28 cellular contexts compared by ENCODE assay signal in genomic region chr1:187157115-187157514, GRCh38.
DNase-seq lines count a peak whose midpoint lies in the region; ATAC-seq and TF ChIP-seq lines count a peak whose summit lies in the region.
"Had no signal": no experiment of that assay in that cellular context is flagged by ENCODE, and none has a peak within 500 bp of the region (broad histone marks: within the 10 kb centered on the region; RNA-seq: fewer than 3 reads in every experiment).

No MANE protein-coding gene starts in this region.

- CTCF ChIA-PET in MCF 10A (lab: Yijun Ruan, JAX) = interaction anchor here (0.6 kb wide), 1 partner anchor 90 kb away, joined by 4 read pairs; no protein-coding TSS in a partner anchor
- CTCF ChIA-PET in mammary epithelial cell (lab: Charles Lee; ENCODE audit: low non-redundant PET) = no interaction called here

- DNase-seq in MCF 10A (ENCODE audit: unreplicated experiment) (peak; percentile 8), mammary epithelial cell (no peak), MM.1S (peak; percentile 46), choroid plexus epithelial cell (ENCODE audit: low read depth) (peak; percentile 14), smooth muscle cell (lab: John Stamatoyannopoulos, UW; ENCODE audit: unreplicated experiment) (no peak), HT-29 (ENCODE audit: low spot score) (no peak)
- DNase-seq in activated CD8-positive, alpha-beta memory T cell treated with anti-CD3 and anti-CD28 coated beads, Interleukin-2, amount 50 U/mL, for 4 hours = no peak
- DNase-seq: 8988T; activated CD4-positive, CD25-positive, alpha-beta regulatory T cell treated with anti-CD3 and anti-CD28 coated beads, Interleukin-2, amount 50 U/mL, for 72 hours; activated CD8-positive, alpha-beta T cell treated with anti-CD3 and anti-CD28 coated beads for 36 hours; activated naive CD8-positive, alpha-beta T cell treated with anti-CD3 and anti-CD28 coated beads for 36 hours; caudate nucleus; hippocampal formation; left ventricle myocardium inferior; NCI-H1105 treated with DMSO at 0.1 percent for 48 hours; NCI-H2081; NCI-H345; right cardiac atrium; spleen; stimulated activated CD4-positive, alpha-beta T cell treated with anti-CD3 and anti-CD28 coated beads, Interleukin-2, amount 100 ng/mL, for 48 hours; T-helper 1 cell had no signal

- H3K27ac ChIP-seq in mammary epithelial cell (ENCODE audit: insufficient read depth, low read depth, low read length) (no peak overlapping the region), MM.1S (ENCODE audit: low read length) (peak overlapping the region; percentile 48; the same call in 1 of the 2 replicates), smooth muscle cell (ENCODE audit: low read depth) (no peak overlapping the region)
- H3K27ac ChIP-seq: left ventricle myocardium inferior, SJCRH30, spleen, tibial nerve had no signal

- peaks cover 10% of the 10 kb centered on the region for H3K9me3 Mint-ChIP-seq in MCF 10A (ENCODE audit: unreplicated experiment)

- intact Hi-C loops in MCF 10A (cut with micrococcal nuclease) = no loop called here
- intact Hi-C loops in mammary epithelial cell (cut with micrococcal nuclease) = no loop called here

- no peak for ATAC-seq in GM18868 (IDR thresholded peaks at IDR 0.05; ENCODE audit: unreplicated experiment)
- ATAC-seq: activated CD8-positive, alpha-beta T cell treated with anti-CD3 and anti-CD28 coated beads for 36 hours; HepG2; right cardiac atrium had no signal

- no peaks in the 10 kb centered on the region for H3K36me3 Mint-ChIP-seq in MCF 10A (ENCODE audit: insufficient read depth, unreplicated experiment)
- H3K36me3 Mint-ChIP-seq: CD14-positive monocyte had no signal

- peak overlapping the region; percentile 1 for H3K27ac Mint-ChIP-seq in MCF 10A (ENCODE audit: low read depth, unreplicated experiment)
- H3K27ac Mint-ChIP-seq: activated CD8-positive, alpha-beta T cell treated with anti-CD3 and anti-CD28 coated beads for 36 hours; activated naive CD8-positive, alpha-beta T cell treated with anti-CD3 and anti-CD28 coated beads for 36 hours; CD14-positive monocyte; dendritic cell treated with granulocyte-macrophage colony-stimulating factor and Interleukin-4, amounts not matched to agents 40 ng/mL and 50 ng/mL, for 4 days; immature natural killer cell had no signal

- WGBS in mammary epithelial cell (ENCODE audit: low coverage, missing lambda C conversion rate) = 10% methylated on average over 1 of the region's 1 CpG
- 25% methylated on average over 1 of the region's 1 CpG for WGBS in smooth muscle cell (ENCODE audit: low lambda C conversion rate)

- no peaks in the 10 kb centered on the region for H3K79me2 ChIP-seq in mammary epithelial cell (ENCODE audit: insufficient read depth, low read length)
- no peaks in the 10 kb centered on the region for H3K79me2 ChIP-seq in MM.1S (ENCODE audit: low read length)
- no peaks in the 10 kb centered on the region for H3K79me2 ChIP-seq in smooth muscle cell (ENCODE audit: low read depth)

- H3K4me3 Mint-ChIP-seq in MCF 10A (ENCODE audit: unreplicated experiment) = no peak overlapping the region
- H3K4me3 Mint-ChIP-seq: activated CD8-positive, alpha-beta T cell treated with anti-CD3 and anti-CD28 coated beads for 36 hours; activated naive CD8-positive, alpha-beta T cell treated with anti-CD3 and anti-CD28 coated beads for 36 hours; CD14-positive monocyte; dendritic cell treated with granulocyte-macrophage colony-stimulating factor and Interleukin-4, amounts not matched to agents 40 ng/mL and 50 ng/mL, for 4 days had no signal

- H3K4me1 Mint-ChIP-seq in MCF 10A (ENCODE audit: insufficient read depth, unreplicated experiment) = peaks cover 11% of the 10 kb centered on the region
- H3K4me1 Mint-ChIP-seq: CD14-positive monocyte had no signal

- no peaks in the 10 kb centered on the region for H3K36me3 ChIP-seq in mammary epithelial cell (ENCODE audit: insufficient read depth, low read length)
- no peaks in the 10 kb centered on the region for H3K36me3 ChIP-seq in MM.1S (replicated peaks; ENCODE audit: insufficient read depth, low read length)
- no peaks in the 10 kb centered on the region for H3K36me3 ChIP-seq in smooth muscle cell (ENCODE audit: low read depth)
- H3K36me3 ChIP-seq: left ventricle myocardium inferior, SJCRH30, spleen, tibial nerve had no signal

- H3K9ac ChIP-seq in mammary epithelial cell (ENCODE audit: insufficient read depth, low read length) = no peak overlapping the region
- peak overlapping the region; percentile 3; the same call in 1 of the 2 replicates for H3K9ac ChIP-seq in MM.1S (ENCODE audit: low read length)
- no peak overlapping the region for H3K9ac ChIP-seq in smooth muscle cell (ENCODE audit: low read depth)

- TF ChIP-seq CTCF in MCF 10A (IDR thresholded peaks at IDR 0.05; ENCODE audit: unreplicated experiment) = no peak
- no peak for TF ChIP-seq CTCF in mammary epithelial cell (conservative IDR thresholded peaks at IDR 0.05 in 1 of 2, IDR thresholded peaks at IDR 0.05 in 1 of 2; ENCODE audit: extremely low read depth in 1 of 2, insufficient read depth in 1 of 2, low read depth in 1 of 2, low read length in 2 of 2)
- no peak for TF ChIP-seq CTCF in MM.1S (IDR thresholded peaks at IDR 0.05; ENCODE audit: low read length)
- no peak for TF ChIP-seq CTCF in choroid plexus epithelial cell (conservative IDR thresholded peaks at IDR 0.05; ENCODE audit: low read depth, low read length)
- no peak for TF ChIP-seq CTCF in smooth muscle cell (IDR thresholded peaks at IDR 0.05; ENCODE audit: borderline replicate concordance, insufficient read depth, poor library complexity, severe bottlenecking)

- in situ Hi-C loops in mammary epithelial cell (cut with MboI; ENCODE audit: low sequenced_read_pairs in 2 of 2) = no loop called here

- no peaks in the 10 kb centered on the region for H3K27me3 Mint-ChIP-seq in MCF 10A (ENCODE audit: insufficient read depth, unreplicated experiment)
- H3K27me3 Mint-ChIP-seq: activated CD8-positive, alpha-beta T cell treated with anti-CD3 and anti-CD28 coated beads for 36 hours; activated naive CD8-positive, alpha-beta T cell treated with anti-CD3 and anti-CD28 coated beads for 36 hours; dendritic cell treated with granulocyte-macrophage colony-stimulating factor and Interleukin-4, amounts not matched to agents 40 ng/mL and 50 ng/mL, for 4 days had no signal

- no peak overlapping the region for H2AFZ ChIP-seq in mammary epithelial cell (ENCODE audit: low read depth, low read length)
- H2AFZ ChIP-seq in MM.1S (ENCODE audit: low read length) = peak overlapping the region; percentile 52
- H2AFZ ChIP-seq in smooth muscle cell (ENCODE audit: low read depth) = peak overlapping the region; percentile 38

- H3K27me3 ChIP-seq in mammary epithelial cell (ENCODE audit: insufficient read depth, low read length) (no peaks in the 10 kb centered on the region), MM.1S (replicated peaks; ENCODE audit: insufficient read depth, low read length) (no peaks in the 10 kb centered on the region), smooth muscle cell (ENCODE audit: low read depth) (no peaks in the 10 kb centered on the region)
- H3K27me3 ChIP-seq: SJCRH30, spleen, tibial nerve had no signal

- H3K9me3 ChIP-seq in mammary epithelial cell (replicated peaks; ENCODE audit: insufficient read depth, low read length) (no peaks in the 10 kb centered on the region), MM.1S (replicated peaks; ENCODE audit: insufficient read depth, low read length) (no peaks in the 10 kb centered on the region), smooth muscle cell (replicated peaks; ENCODE audit: low read depth) (peaks cover 6% of the 10 kb centered on the region)
- H3K9me3 ChIP-seq: SJCRH30 had no signal

- no peaks in the 10 kb centered on the region for H3K9me2 ChIP-seq in MM.1S (replicated peaks; ENCODE audit: insufficient read depth, low read length)

- H3K4me2 ChIP-seq in mammary epithelial cell (ENCODE audit: insufficient read depth, low read depth, low read length) (no peak overlapping the region), MM.1S (ENCODE audit: low read depth, low read length) (peak overlapping the region; percentile 26), smooth muscle cell (peak overlapping the region; percentile 8)

- POLR2A ChIA-PET in MCF 10A (lab: Yijun Ruan, JAX) = no interaction called here

- H3K4me3 ChIP-seq in mammary epithelial cell (replicated peaks in 1 of 3; ENCODE audit: insufficient read depth in 1 of 3, low read depth in 2 of 3, low read length in 3 of 3) = no peak overlapping the region
- no peak overlapping the region; the same call in 1 of the 2 replicates for H3K4me3 ChIP-seq in MM.1S (ENCODE audit: low read length)
- H3K4me3 ChIP-seq in choroid plexus epithelial cell (ENCODE audit: low read depth, low read length) = no peak overlapping the region
- no peak overlapping the region for H3K4me3 ChIP-seq in smooth muscle cell
- H3K4me3 ChIP-seq: left ventricle myocardium inferior, SJCRH30, spleen, tibial nerve had no signal

- H4K20me1 ChIP-seq in mammary epithelial cell (ENCODE audit: insufficient read depth, low read length) = no peaks in the 10 kb centered on the region
- no peaks in the 10 kb centered on the region for H4K20me1 ChIP-seq in MM.1S (ENCODE audit: insufficient read depth, low read length)
- no peaks in the 10 kb centered on the region for H4K20me1 ChIP-seq in smooth muscle cell (ENCODE audit: low read depth)

- H3K4me1 ChIP-seq in mammary epithelial cell (ENCODE audit: insufficient read depth, low read length) (no peaks in the 10 kb centered on the region), MM.1S (ENCODE audit: low read length) (peaks cover 12% of the 10 kb centered on the region), smooth muscle cell (ENCODE audit: low read depth) (peaks cover 8% of the 10 kb centered on the region)
- H3K4me1 ChIP-seq: left ventricle myocardium inferior, SJCRH30, spleen, tibial nerve had no signal

- dilution Hi-C loops in mammary epithelial cell (cut with HindIII; ENCODE audit: low sequenced_read_pairs) = no loop called here

- H3F3A ChIP-seq in MM.1S (ENCODE audit: insufficient read depth, low read length) (peaks cover 3% of the 10 kb centered on the region; the same call in 1 of the 2 replicates), smooth muscle cell (ENCODE audit: low read depth) (peaks cover 2% of the 10 kb centered on the region)

- BruUV-seq in MCF 10A (replicated peaks; lab: Mats Ljungman, UMichigan) = no TSS peak
- no TSS peak for BruUV-seq in mammary epithelial cell (replicated peaks; lab: Mats Ljungman, UMichigan)

Comparison
In these comparisons a context has a peak if more than half of its experiments do, and no peak if none do; other contexts are left out.
1. DNase-seq: peak in MCF 10A (single experiment), MM.1S (single experiment) and choroid plexus epithelial cell (single experiment); none in mammary epithelial cell (single experiment), smooth muscle cell (single experiment), HT-29 (single experiment) and activated CD8-positive, alpha-beta memory T cell treated with anti-CD3 and anti-CD28 coated beads, Interleukin-2, amount 50 U/mL, for 4 hours (single experiment).